Comparison of ENCODE assay signal across 8 cellular contexts in genomic region chr19:41958367-41959055, GRCh38. TPM values are rescaled to one million over a fixed set of nuclear protein-coding genes. Genes with fewer than 3 reads are reported as not detected.
A peak's percentile ranks its signal among the peaks of the same experiment; 100 is the strongest.
DNase-seq lines count a peak whose midpoint lies in the region; ATAC-seq and TF ChIP-seq lines count a peak whose summit lies in the region.

No MANE protein-coding gene starts in this region.

- peak overlapping the region; percentile 85 for H3K4me3 ChIP-seq in GM12865 (ENCODE audit: low read depth, low read length)
- H3K4me3 ChIP-seq in dorsolateral prefrontal cortex = peak overlapping the region; percentile 71 to 99 (median 94)
- H3K4me3 ChIP-seq in lower lobe of right lung = peak overlapping the region; percentile 78

- peaks cover 15% of the 10 kb centered on the region for H3K36me3 ChIP-seq in lower lobe of right lung

- H3K4me1 Mint-ChIP-seq in activated CD4-positive, alpha-beta memory T cell treated with anti-CD3 and anti-CD28 coated beads for 36 hours (ENCODE audit: low read depth) = peaks cover 14% of the 10 kb centered on the region

- intact Hi-C loops in activated CD4-positive, alpha-beta memory T cell treated with anti-CD3 and anti-CD28 coated beads for 36 hours (cut with micrococcal nuclease) = loop anchor here (1.0 to 2.0 kb wide), 3 partner anchors 24 to 99 kb away; no protein-coding TSS in a partner anchor
- intact Hi-C loops in dorsolateral prefrontal cortex (cut with DNase I) (loop anchor here (2.0 to 10.0 kb wide), 6 partner anchors 74 to 1514 kb away; partner anchors contain the start of genes ARHGEF1 (in 2 of the 2), RPS19 (in 1 of the 2), SERTAD3 (in 1 of the 2) and ZNF526 (in 1 of the 2)), lower lobe of right lung (cut with DNase I) (no loop called here)

- peak overlapping the region; percentile 62 for H3K27ac Mint-ChIP-seq in activated CD4-positive, alpha-beta memory T cell treated with anti-CD3 and anti-CD28 coated beads for 36 hours

- peak; percentile 64 for ATAC-seq in HG03045 (IDR thresholded peaks at IDR 0.05; ENCODE audit: unreplicated experiment)
- peak; percentile 91 to 93 for ATAC-seq in lower lobe of right lung

- peak overlapping the region; percentile 86 for H3K4me3 Mint-ChIP-seq in activated CD4-positive, alpha-beta memory T cell treated with anti-CD3 and anti-CD28 coated beads for 36 hours

- H3K27me3 ChIP-seq in dorsolateral prefrontal cortex (no peaks in the 10 kb centered on the region), lower lobe of right lung (ENCODE audit: low read depth) (no peaks in the 10 kb centered on the region)

- no peaks in the 10 kb centered on the region for H3K9me3 ChIP-seq in lower lobe of right lung

- no peaks in the 10 kb centered on the region for H3K9me3 Mint-ChIP-seq in activated CD4-positive, alpha-beta memory T cell treated with anti-CD3 and anti-CD28 coated beads for 36 hours

- POLR2A ChIA-PET in activated CD4-positive, alpha-beta memory T cell treated with anti-CD3 and anti-CD28 coated beads for 36 hours (lab: Charles Lee) = interaction anchor here (1.3 to 2.8 kb wide), 5 partner anchors 12 to 98 kb away, joined by 3 to 17 read pairs (median 6); partner anchors contain the start of gene RPS19

- TF ChIP-seq CTCF in GM12865 (IDR thresholded peaks at IDR 0.05; ENCODE audit: insufficient read depth, low read depth, low read length, missing control alignments) (no peak), dorsolateral prefrontal cortex (IDR thresholded peaks at IDR 0.05 in 54 of 56, conservative IDR thresholded peaks at IDR 0.05 in 2 of 56; ENCODE audit: low read depth in 1 of 56, partially characterized antibody in 56 of 56) (no peak), lower lobe of right lung (IDR thresholded peaks at IDR 0.05) (no peak)

- H3K36me3 Mint-ChIP-seq in activated CD4-positive, alpha-beta memory T cell treated with anti-CD3 and anti-CD28 coated beads for 36 hours = peaks cover 2% of the 10 kb centered on the region

- H3K27ac ChIP-seq in dorsolateral prefrontal cortex (peak overlapping the region in 58 of 59 donors; percentile 2 to 95 (median 84)), lower lobe of right lung (peak overlapping the region; percentile 91)

- no peaks in the 10 kb centered on the region for H3K27me3 Mint-ChIP-seq in activated CD4-positive, alpha-beta memory T cell treated with anti-CD3 and anti-CD28 coated beads for 36 hours

- CTCF ChIA-PET in activated CD4-positive, alpha-beta memory T cell treated with anti-CD3 and anti-CD28 coated beads for 36 hours (lab: Charles Lee) = interaction anchor here (0.9 to 4.3 kb wide), 16 partner anchors 12 to 229 kb away, joined by 3 to 31 read pairs (median 4); partner anchors contain the start of genes ERFL and RPS19

- DNase-seq in GM12865 (ENCODE audit: low read depth) = peak; percentile 79
- DNase-seq in NCI-H510A (lab: John Stamatoyannopoulos, UW) = peak; percentile 70
- DNase-seq in activated CD4-positive, alpha-beta memory T cell treated with anti-CD3 and anti-CD28 coated beads for 36 hours = peak; percentile 93
- DNase-seq in dorsolateral prefrontal cortex = peak; percentile 34 to 85 (median 61)
- peak; percentile 92 for DNase-seq in lower lobe of right lung
- peak; percentile 61 to 89 (median 65) for DNase-seq in stimulated activated CD4-positive, alpha-beta T cell treated with anti-CD3 and anti-CD28 coated beads, TNF-alpha, amount 100 ng/mL, for 24 hours (ENCODE audit: low read depth in 3 of 3)
- DNase-seq in cortex of kidney (lab: John Stamatoyannopoulos, UW) = no peak

- H3K4me1 ChIP-seq in lower lobe of right lung = peaks cover 20% of the 10 kb centered on the region

RNA-seq across cellular contexts. Expression of gene RABAC1, which starts 0.6 kb away (rescaled TPM):
- 10 to 100 TPM; 64.9 to 68.4 TPM for total RNA-seq in activated CD4-positive, alpha-beta memory T cell treated with anti-CD3 and anti-CD28 coated beads for 36 hours
- total RNA-seq in dorsolateral prefrontal cortex = 100 to 1,000 TPM; 113 to 188 (median 144) TPM
- total RNA-seq in lower lobe of right lung = 132 TPM

RNA-seq across cellular contexts. Expression of gene ERFL, which starts 30.3 kb away (rescaled TPM):
- 1 to 10 TPM; 1.3 to 2.0 TPM for total RNA-seq in activated CD4-positive, alpha-beta memory T cell treated with anti-CD3 and anti-CD28 coated beads for 36 hours
- 1 to 10 TPM in 51 of 120 experiments, under 1 TPM in 67, not detected in 2; 0.22 to 3.2 (median 0.95) TPM for total RNA-seq in dorsolateral prefrontal cortex
- total RNA-seq in lower lobe of right lung = 0.41 TPM

RNA-seq across cellular contexts. Expression of gene ATP1A3, which starts 35.5 kb away (rescaled TPM):
- under 1 TPM; 0.64 to 0.85 TPM for total RNA-seq in activated CD4-positive, alpha-beta memory T cell treated with anti-CD3 and anti-CD28 coated beads for 36 hours
- total RNA-seq in dorsolateral prefrontal cortex (100 to 1,000 TPM; 156 to 918 (median 662) TPM), lower lobe of right lung (0.97 TPM)

Comparison
In these comparisons a context has a peak if more than half of its experiments do, and no peak if none do; other contexts are left out.
1. RNA of gene ATP1A3, which starts 35.5 kb away (total RNA-seq): 156 to 918 TPM in dorsolateral prefrontal cortex; 0.97 TPM in lower lobe of right lung (single experiment) and 0.64 to 0.85 TPM in activated CD4-positive, alpha-beta memory T cell treated with anti-CD3 and anti-CD28 coated beads for 36 hours; every median in the first group is over 10 times any median in the second.
2. Peak in every context shown above with its lines, with median percentiles within 50 percentile points of each other: H3K4me3 ChIP-seq.